Comparison of ENCODE assay signal across 1 cellular context in the genomic region with DNA sequence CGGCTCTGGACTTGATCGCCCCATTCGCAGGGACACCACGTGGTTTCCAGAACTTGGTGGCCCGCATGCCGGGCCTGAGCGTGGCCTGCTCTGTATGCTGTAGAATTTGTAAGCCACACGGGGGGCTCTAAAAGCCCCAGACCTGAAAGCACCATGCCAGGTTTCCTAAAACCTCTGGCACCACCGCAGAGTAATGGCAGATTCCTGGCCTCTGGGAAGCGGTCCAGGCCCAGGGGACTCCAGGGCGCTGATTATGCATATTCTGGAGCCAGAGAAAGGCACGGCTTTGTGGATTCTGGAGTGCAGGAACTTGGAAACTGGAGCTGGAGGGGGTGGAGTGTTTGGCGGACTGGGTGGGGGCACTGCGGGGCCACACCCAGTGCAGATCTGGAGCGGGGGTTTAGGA.
TF ChIP-seq lines count a peak whose summit lies in the region.

No MANE protein-coding gene starts in this region.

TF ChIP-seq in endothelial cell of umbilical vein, 7 proteins besides CTCF, POLR2A, EP300 and RAD21:
- TF ChIP-seq GATA2 (IDR thresholded peaks at IDR 0.05; ENCODE audit: insufficient read depth, insufficient read length, low read depth, low read length), result no peak
- no peak for TF ChIP-seq MAX (IDR thresholded peaks at IDR 0.05; ENCODE audit: insufficient read depth, insufficient read length)
- no peak for TF ChIP-seq MYC (IDR thresholded peaks at IDR 0.05; ENCODE audit: low read depth, low read length)
- no peak for TF ChIP-seq FOS (IDR thresholded peaks at IDR 0.05; ENCODE audit: borderline replicate concordance, insufficient read depth, low read length)
- TF ChIP-seq JUN (IDR thresholded peaks at IDR 0.05; ENCODE audit: borderline replicate concordance, insufficient read depth, insufficient read length, low read depth), result no peak
- TF ChIP-seq POLR2AphosphoS5 (IDR thresholded peaks at IDR 0.05; ENCODE audit: insufficient read depth, low read depth, low read length), result no peak
- TF ChIP-seq EZH2 (IDR thresholded peaks at IDR 0.05; ENCODE audit: borderline replicate concordance, low read depth, low read length, severe bottlenecking), result no peak
